ENCODE assay signal across 28 cellular contexts in genomic region chr17:10629706-10630105, GRCh38.
"Had no signal": no experiment of that assay in that cellular context is flagged by ENCODE, and none has a peak within 500 bp of the region (broad histone marks: within the 10 kb centered on the region; RNA-seq: fewer than 3 reads in every experiment).

No MANE protein-coding gene starts in this region.

- H3K4me1 ChIP-seq: neural progenitor cell, parathyroid adenoma, stomach, thyroid gland, upper lobe of left lung, vagina had no signal

- H3K4me3 ChIP-seq: neural progenitor cell, ovary, psoas muscle, skin epidermis, smooth muscle cell, stomach, thoracic aorta, thyroid gland, tibial nerve, upper lobe of left lung, vagina had no signal

- H3K27me3 Mint-ChIP-seq: naive thymus-derived CD8-positive, alpha-beta T cell; natural killer cell treated with Interleukin-12 subunit alpha and Interleukin-12 subunit beta and Interleukin-15 and Interleukin-18, amount 100 ng/mL, for 72 hours; progenitor cell of endocrine pancreas; stimulated activated naive B cell treated with anti-CD40 and anti-IgM and Interleukin-4, amounts not matched to agents 10 μg/mL and 1 μg/mL and 100 μg/mL, for 72 hours; stimulated activated naive CD8-positive, alpha-beta T cell treated with anti-CD3 and anti-CD28 coated beads, Interleukin-15, Interleukin-2, amounts not matched to agents 100 ng/mL and 50 ng/mL, for 24 hours had no signal

- H3K4me2 ChIP-seq: neural progenitor cell, smooth muscle cell had no signal

- H3K4me3 Mint-ChIP-seq: naive thymus-derived CD8-positive, alpha-beta T cell; natural killer cell treated with Interleukin-12 subunit alpha and Interleukin-12 subunit beta and Interleukin-15 and Interleukin-18, amount 100 ng/mL, for 72 hours; neural progenitor cell; stimulated activated effector memory CD8-positive, alpha-beta T cell treated with anti-CD3 and anti-CD28 coated beads, Interleukin-12 subunit alpha, Interleukin-12 subunit beta, amount 100 ng/mL, for 72 hours; stimulated activated naive B cell treated with anti-CD40 and anti-IgM and Interleukin-4, amounts not matched to agents 10 μg/mL and 1 μg/mL and 100 μg/mL, for 72 hours; stimulated activated naive CD8-positive, alpha-beta T cell treated with anti-CD3 and anti-CD28 coated beads, Interleukin-15, Interleukin-2, amounts not matched to agents 100 ng/mL and 50 ng/mL, for 24 hours had no signal

- H3K27me3 ChIP-seq: neural progenitor cell, ovary, stomach, thyroid gland, tibial nerve, upper lobe of left lung, vagina had no signal

- H3K9me3 Mint-ChIP-seq: naive thymus-derived CD8-positive, alpha-beta T cell; natural killer cell treated with Interleukin-12 subunit alpha and Interleukin-12 subunit beta and Interleukin-15 and Interleukin-18, amount 100 ng/mL, for 72 hours; neural progenitor cell; stimulated activated effector memory CD8-positive, alpha-beta T cell treated with anti-CD3 and anti-CD28 coated beads, Interleukin-12 subunit alpha, Interleukin-12 subunit beta, amount 100 ng/mL, for 72 hours; stimulated activated naive CD8-positive, alpha-beta T cell treated with anti-CD3 and anti-CD28 coated beads, Interleukin-15, Interleukin-2, amounts not matched to agents 100 ng/mL and 50 ng/mL, for 24 hours had no signal

- FAIRE-seq: urothelium cell line had no signal

- DNase-seq: naive thymus-derived CD8-positive, alpha-beta T cell; occipital lobe; ovary; psoas muscle; right cardiac atrium; stimulated activated CD4-positive, alpha-beta T cell treated with anti-CD3 and anti-CD28 coated beads, Interleukin-15, amount 100 ng/mL, for 24 hours; stimulated activated CD4-positive, alpha-beta T cell treated with anti-CD3 and anti-CD28 coated beads, Interleukin-2, amount 100 ng/mL, for 24 hours; stimulated activated CD4-positive, alpha-beta T cell treated with anti-CD3 and anti-CD28 coated beads, Interleukin-2, amount 100 ng/mL, for 48 hours; stimulated activated CD4-positive, alpha-beta T cell treated with anti-CD3 and anti-CD28 coated beads, Interleukin-4, amount 100 ng/mL, for 24 hours; stimulated activated naive B cell treated with anti-CD40 and anti-IgM and Interleukin-4, amounts not matched to agents 10 μg/mL and 1 μg/mL and 100 μg/mL, for 72 hours; stimulated activated naive CD4-positive, alpha-beta T cell treated with Interleukin-2 at 50 U/mL for 16 hours; stomach; thyroid gland; trophoblast cell; upper lobe of left lung had no signal

- H3K36me3 ChIP-seq: neural progenitor cell, ovary, thoracic aorta, thyroid gland had no signal

- H3K9ac ChIP-seq: neural progenitor cell, parathyroid adenoma had no signal

- ATAC-seq: naive thymus-derived CD8-positive, alpha-beta T cell; natural killer cell treated with Interleukin-12 subunit alpha and Interleukin-12 subunit beta and Interleukin-15 and Interleukin-18, amount 100 ng/mL, for 72 hours; psoas muscle; right cardiac atrium; sciatic nerve; stimulated activated effector memory CD8-positive, alpha-beta T cell treated with anti-CD3 and anti-CD28 coated beads, Interleukin-12 subunit alpha, Interleukin-12 subunit beta, amount 100 ng/mL, for 72 hours; stimulated activated naive B cell treated with anti-CD40 and anti-IgM and Interleukin-4, amounts not matched to agents 10 μg/mL and 1 μg/mL and 100 μg/mL, for 72 hours had no signal

- H3K27ac ChIP-seq: neural progenitor cell, ovary, parathyroid adenoma, psoas muscle, skin epidermis, stomach, thoracic aorta, thyroid gland, tibial nerve, upper lobe of left lung, vagina had no signal

- H3K27ac Mint-ChIP-seq: naive thymus-derived CD8-positive, alpha-beta T cell; natural killer cell treated with Interleukin-12 subunit alpha and Interleukin-12 subunit beta and Interleukin-15 and Interleukin-18, amount 100 ng/mL, for 72 hours; neural progenitor cell; progenitor cell of endocrine pancreas; stimulated activated effector memory CD8-positive, alpha-beta T cell treated with anti-CD3 and anti-CD28 coated beads, Interleukin-12 subunit alpha, Interleukin-12 subunit beta, amount 100 ng/mL, for 72 hours; stimulated activated naive B cell treated with anti-CD40 and anti-IgM and Interleukin-4, amounts not matched to agents 10 μg/mL and 1 μg/mL and 100 μg/mL, for 72 hours; stimulated activated naive CD8-positive, alpha-beta T cell treated with anti-CD3 and anti-CD28 coated beads, Interleukin-15, Interleukin-2, amounts not matched to agents 100 ng/mL and 50 ng/mL, for 24 hours had no signal

- H3K79me2 ChIP-seq: parathyroid adenoma had no signal

- H3K9me3 ChIP-seq: ovary, psoas muscle, stomach, thoracic aorta, thyroid gland, tibial nerve, upper lobe of left lung, vagina had no signal

- H3K36me3 Mint-ChIP-seq: natural killer cell treated with Interleukin-12 subunit alpha and Interleukin-12 subunit beta and Interleukin-15 and Interleukin-18, amount 100 ng/mL, for 72 hours; neural progenitor cell; stimulated activated effector memory CD8-positive, alpha-beta T cell treated with anti-CD3 and anti-CD28 coated beads, Interleukin-12 subunit alpha, Interleukin-12 subunit beta, amount 100 ng/mL, for 72 hours had no signal

- H2AFZ ChIP-seq: neural progenitor cell, parathyroid adenoma had no signal

- H3K4me1 Mint-ChIP-seq: neural progenitor cell; stimulated activated effector memory CD8-positive, alpha-beta T cell treated with anti-CD3 and anti-CD28 coated beads, Interleukin-12 subunit alpha, Interleukin-12 subunit beta, amount 100 ng/mL, for 72 hours had no signal
